In the genomic region with DNA sequence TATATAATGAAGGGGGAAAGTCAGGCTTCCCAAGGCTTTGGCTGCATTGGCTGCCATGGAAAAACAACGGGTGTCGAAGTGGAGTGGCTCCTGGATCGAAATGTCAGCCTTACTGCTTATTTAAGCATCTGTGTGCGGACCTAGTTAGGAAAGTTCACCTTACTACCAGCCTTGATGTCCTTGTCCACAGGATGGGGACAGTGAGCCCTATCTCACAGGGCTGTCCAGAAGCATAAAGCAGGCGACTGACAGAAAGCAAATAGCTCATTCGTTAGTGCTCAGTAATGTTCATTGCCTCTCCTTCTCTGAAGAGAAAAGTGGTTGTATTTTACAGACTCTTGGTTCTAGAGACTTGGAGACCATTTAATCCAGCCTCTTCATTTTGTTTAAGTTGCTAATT, we compare ENCODE assay signal across 28 cellular contexts.
A peak's percentile ranks its signal among the peaks of the same experiment; 100 is the strongest.
DNase-seq lines count a peak whose midpoint lies in the region; ATAC-seq, FAIRE-seq and TF ChIP-seq lines count a peak whose summit lies in the region.
"Had no signal": no experiment of that assay in that cellular context is flagged by ENCODE, and none has a peak within 500 bp of the region (broad histone marks: within the 10 kb centered on the region; RNA-seq: fewer than 3 reads in every experiment).

No MANE protein-coding gene starts in this region.

- H3K27me3 Mint-ChIP-seq in activated T-cell treated with anti-CD3 and anti-CD28 coated beads, Interleukin-2, amount 50 U/mL, for 24 hours: no peaks in the 10 kb centered on the region
- no peaks in the 10 kb centered on the region for H3K27me3 Mint-ChIP-seq in neural progenitor cell (ENCODE audit: insufficient read depth, low read depth)
- H3K27me3 Mint-ChIP-seq: activated CD4-positive, alpha-beta memory T cell treated with anti-CD3 and anti-CD28 coated beads, Interleukin-2, amount 10 ng/mL, durations not matched to agents 7 days and 5 days had no signal

- 0 out of 3 replicates have a peak, but pooled peaks have one; percentile 0 for TF ChIP-seq CTCF in GM12872 (IDR thresholded peaks at IDR 0.05; ENCODE audit: insufficient read depth, low read depth, low read length)
- TF ChIP-seq CTCF in K562 (IDR thresholded peaks at IDR 0.05 in 2 of 3, conservative IDR thresholded peaks at IDR 0.05 in 1 of 3; ENCODE audit: insufficient read depth in 2 of 3, low read depth in 1 of 3, low read length in 3 of 3): peak in 1 of 3 experiments; percentile 23; a peak in 2 of 6 replicates
- peak; percentile 14 for TF ChIP-seq CTCF in neural progenitor cell (IDR thresholded peaks at IDR 0.05)

- TF ChIP-seq EP300 in K562 (IDR thresholded peaks at IDR 0.05; ENCODE audit: low read length): no peak

- H3K27me3 ChIP-seq in K562 (ENCODE audit: control insufficient read depth in 2 of 2, insufficient read depth in 2 of 2, low read length in 2 of 2): 0 out of 5 replicates have a peak, but pooled peaks cover 0 to 9% of the 10 kb centered on the region in 2 experiments
- no peaks in the 10 kb centered on the region for H3K27me3 ChIP-seq in neural progenitor cell
- H3K27me3 ChIP-seq: gastroesophageal sphincter, neutrophil, Peyer's patch, SJCRH30, stomach, tibial artery had no signal

- BruUV-seq in K562 (replicated peaks; lab: Mats Ljungman, UMichigan): no TSS peak

- in situ Hi-C loops in K562 (cut with MboI): no loop called here

- DNase-seq in activated T-cell treated with anti-CD3 and anti-CD28 coated beads, Interleukin-2, amount 50 U/mL, for 24 hours: no peak
- DNase-seq in activated T-cell treated with anti-CD3 and anti-CD28 coated beads for 4 hours (no peak), K562 (ENCODE audit: extremely low read depth in 1 of 4, low spot score in 3 of 4) (peak in 1 of 4 experiments; percentile 9), neural progenitor cell (ENCODE audit: low spot score) (no peak), cortex of kidney (lab: John Stamatoyannopoulos, UW) (no peak), NCI-H748 treated with DMSO at 0.1 percent for 48 hours (lab: John Stamatoyannopoulos, UW) (no peak)
- DNase-seq: activated CD4-positive, alpha-beta memory T cell treated with anti-CD3 and anti-CD28 coated beads, Interleukin-2, amount 10 ng/mL, durations not matched to agents 7 days and 5 days; activated CD4-positive, alpha-beta T cell treated with anti-CD3 and anti-CD28 coated beads for 1 hour; AML-193; dermis blood vessel endothelial cell; GDM1; hippocampal formation; KBM-7; NCI-H1105 treated with DMSO at 0.1 percent for 48 hours; NCI-H1930; NCI-H524 treated with DMSO at 0.1 percent for 48 hours; Peyer's patch; SJCRH30; stomach; T-helper 1 cell; tibial artery had no signal

- no peak overlapping the region for H3K4me2 ChIP-seq in K562 (ENCODE audit: insufficient read depth, low read length)
- H3K4me2 ChIP-seq in neural progenitor cell: no peak overlapping the region

- no peak overlapping the region for H3K4me3 Mint-ChIP-seq in activated T-cell treated with anti-CD3 and anti-CD28 coated beads, Interleukin-2, amount 50 U/mL, for 24 hours
- H3K4me3 Mint-ChIP-seq in neural progenitor cell: no peak overlapping the region
- H3K4me3 Mint-ChIP-seq: activated CD4-positive, alpha-beta memory T cell treated with anti-CD3 and anti-CD28 coated beads, Interleukin-2, amount 10 ng/mL, durations not matched to agents 7 days and 5 days had no signal

- H2AFZ ChIP-seq in K562 (ENCODE audit: low read depth, low read length): no peak overlapping the region
- no peak overlapping the region for H2AFZ ChIP-seq in neural progenitor cell (replicated peaks)

- H3K9me3 Mint-ChIP-seq in activated T-cell treated with anti-CD3 and anti-CD28 coated beads, Interleukin-2, amount 50 U/mL, for 24 hours: no peaks in the 10 kb centered on the region
- no peaks in the 10 kb centered on the region for H3K9me3 Mint-ChIP-seq in neural progenitor cell
- H3K9me3 Mint-ChIP-seq: activated CD4-positive, alpha-beta memory T cell treated with anti-CD3 and anti-CD28 coated beads, Interleukin-2, amount 10 ng/mL, durations not matched to agents 7 days and 5 days had no signal

- H3K27ac Mint-ChIP-seq in activated T-cell treated with anti-CD3 and anti-CD28 coated beads, Interleukin-2, amount 50 U/mL, for 24 hours: peak overlapping the region; percentile 80
- no peak overlapping the region for H3K27ac Mint-ChIP-seq in neural progenitor cell
- H3K27ac Mint-ChIP-seq: activated CD4-positive, alpha-beta memory T cell treated with anti-CD3 and anti-CD28 coated beads, Interleukin-2, amount 10 ng/mL, durations not matched to agents 7 days and 5 days had no signal

- peaks cover 28% of the 10 kb centered on the region for H3K4me1 Mint-ChIP-seq in activated T-cell treated with anti-CD3 and anti-CD28 coated beads, Interleukin-2, amount 50 U/mL, for 24 hours (ENCODE audit: low read depth)
- peaks cover under 1% of the 10 kb centered on the region for H3K4me1 Mint-ChIP-seq in neural progenitor cell

- peak in 1 of 2 experiments; percentile 38; a peak in 1 of 4 replicates for TF ChIP-seq RAD21 in K562 (CRISPR knock-in tag; conservative IDR thresholded peaks at IDR 0.05 in 1 of 2, IDR thresholded peaks at IDR 0.05 in 1 of 2)

- POLR2A ChIA-PET in K562 (lab: Yijun Ruan, JAX): interaction anchor here (0.7 kb wide), 1 partner anchor 23 kb away, joined by 3 read pairs; no protein-coding TSS in a partner anchor

- H3K4me3 ChIP-seq in K562: no peak overlapping the region
- H3K4me3 ChIP-seq in neural progenitor cell: no peak overlapping the region
- H3K4me3 ChIP-seq: gastroesophageal sphincter, Peyer's patch, prostate gland, SJCRH30, stomach, tibial artery had no signal

- ATAC-seq in K562 (peak; percentile 65; the same call in 2 of the 3 replicates), GM18517 (IDR thresholded peaks at IDR 0.05; ENCODE audit: unreplicated experiment) (no peak)
- ATAC-seq: gastroesophageal sphincter had no signal

- no peaks in the 10 kb centered on the region for H3K9me1 ChIP-seq in K562 (ENCODE audit: control insufficient read depth, insufficient read depth, low read length)

- H3K79me2 ChIP-seq in K562 (ENCODE audit: control insufficient read depth, insufficient read depth, low read length) (no peaks in the 10 kb centered on the region), neural progenitor cell (ENCODE audit: low read depth) (no peaks in the 10 kb centered on the region)

- H3K36me3 ChIP-seq in K562 (ENCODE audit: control insufficient read depth, insufficient read depth, low read length): no peaks in the 10 kb centered on the region
- peaks cover 3% of the 10 kb centered on the region for H3K36me3 ChIP-seq in neural progenitor cell
- H3K36me3 ChIP-seq: gastroesophageal sphincter, prostate gland, SJCRH30 had no signal

- peak; percentile 69 for FAIRE-seq in K562 (lab: Jason Lieb, UNC)
- FAIRE-seq: H54, TTC549 had no signal

- H3K9ac ChIP-seq in K562 (ENCODE audit: insufficient read depth in 1 of 2, low read depth in 2 of 2, low read length in 2 of 2) (no peak overlapping the region), neural progenitor cell (no peak overlapping the region)

- peaks cover 96% of the 10 kb centered on the region for H3K36me3 Mint-ChIP-seq in activated T-cell treated with anti-CD3 and anti-CD28 coated beads, Interleukin-2, amount 50 U/mL, for 24 hours (ENCODE audit: low read depth)
- peaks cover 14% of the 10 kb centered on the region for H3K36me3 Mint-ChIP-seq in neural progenitor cell

- no peaks in the 10 kb centered on the region for H3K4me1 ChIP-seq in K562 (replicated peaks in 1 of 2; ENCODE audit: control insufficient read depth in 2 of 2, insufficient read depth in 2 of 2, low read length in 2 of 2)
- no peaks in the 10 kb centered on the region for H3K4me1 ChIP-seq in neural progenitor cell
- H3K4me1 ChIP-seq: Peyer's patch, prostate gland, SJCRH30 had no signal

- no peak for TF ChIP-seq POLR2A in K562 (conservative IDR thresholded peaks at IDR 0.05)

- H3K9me3 ChIP-seq in K562 (replicated peaks; ENCODE audit: control insufficient read depth, insufficient read depth, low read depth, low read length) (no peaks in the 10 kb centered on the region), neural progenitor cell (ENCODE audit: low read depth) (no peaks in the 10 kb centered on the region)
- H3K9me3 ChIP-seq: gastroesophageal sphincter, neutrophil, Peyer's patch, prostate gland, SJCRH30, stomach, tibial artery had no signal

- CTCF ChIA-PET in K562 (lab: Yijun Ruan, JAX; ENCODE audit: low intra/inter-chr PET ratio): interaction anchor here (1.0 kb wide), 1 partner anchor 54 kb away, joined by 5 read pairs; no protein-coding TSS in a partner anchor

- 6% methylated on average over 6 of the region's 6 CpGs for WGBS in K562 (ENCODE audit: insufficient coverage, low coverage, missing lambda C conversion rate)

- H3F3A ChIP-seq in neural progenitor cell (ENCODE audit: low read depth): no peaks in the 10 kb centered on the region

- intact Hi-C loops in K562 (cut with micrococcal nuclease): no loop called here

- no peak overlapping the region for H3K27ac ChIP-seq in K562 (ENCODE audit: extremely low read depth, low read depth, low read length)
- H3K27ac ChIP-seq in neural progenitor cell: no peak overlapping the region
- H3K27ac ChIP-seq: neutrophil, Peyer's patch, prostate gland, SJCRH30, stomach had no signal

- H4K20me1 ChIP-seq in K562 (replicated peaks; ENCODE audit: control insufficient read depth, insufficient read depth, low read length) (no peaks in the 10 kb centered on the region), neural progenitor cell (ENCODE audit: low read depth) (no peaks in the 10 kb centered on the region)

TF ChIP-seq in K562, 482 proteins besides CTCF, POLR2A, EP300 and RAD21:
- TF ChIP-seq ZNF175 (CRISPR knock-in tag; IDR thresholded peaks at IDR 0.05; ENCODE audit: low read depth): no peak
- TF ChIP-seq ZNF3 (CRISPR knock-in tag; IDR thresholded peaks at IDR 0.05): peak; percentile 52; the same call in 1 of the 2 replicates
- TF ChIP-seq ESRRA (IDR thresholded peaks at IDR 0.05; ENCODE audit: borderline replicate concordance, low read depth): 0 out of 2 replicates have a peak, but pooled peaks have one; percentile 18
